Comparison of ENCODE assay signal across 1 cellular context in the genomic region with DNA sequence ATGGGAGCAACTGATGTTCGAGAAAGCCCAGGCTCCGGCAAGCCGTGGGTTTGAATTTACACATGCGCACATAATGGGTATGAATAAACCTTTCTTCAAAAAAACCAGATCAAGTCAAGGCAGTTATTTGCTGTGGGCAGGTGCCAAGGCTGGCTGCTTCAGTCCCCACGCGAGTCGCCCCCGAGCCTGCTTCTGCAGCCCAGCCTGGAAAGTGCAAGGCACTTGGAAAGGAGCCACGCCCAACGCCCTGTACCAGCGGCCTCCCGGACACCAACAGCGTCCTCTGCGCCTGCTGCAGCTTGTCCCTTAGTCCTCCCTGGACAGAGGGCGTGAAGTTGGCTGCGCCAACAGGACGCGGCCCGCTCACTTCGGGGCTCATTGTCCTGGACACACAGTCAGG.
TF ChIP-seq lines count a peak whose summit lies in the region.

No MANE protein-coding gene starts in this region.

TF ChIP-seq in H1, 55 proteins besides CTCF, POLR2A, EP300 and RAD21:
- no peak for TF ChIP-seq BACH1 (IDR thresholded peaks at IDR 0.05; ENCODE audit: low read length)
- TF ChIP-seq CREB1 (IDR thresholded peaks at IDR 0.05), result no peak
- TF ChIP-seq KDM1A (IDR thresholded peaks at IDR 0.05; ENCODE audit: borderline replicate concordance, low read length), result no peak
- TF ChIP-seq POLR2AphosphoS5 (IDR thresholded peaks at IDR 0.05; ENCODE audit: low read depth, low read length), result no peak
